ENCODE assay signal across 8 cellular contexts in genomic region chr2:9555338-9556120, GRCh38. TPM values are rescaled to one million over a fixed set of nuclear protein-coding genes. Genes with fewer than 3 reads are reported as not detected.
DNase-seq lines count a peak whose midpoint lies in the region; ATAC-seq and TF ChIP-seq lines count a peak whose summit lies in the region.

ADAM17 (minus strand) TSS chr2:9555830; CDS start chr2:9555605, 225 bp downstream.

- H3K36me3 ChIP-seq in liver (ENCODE audit: control insufficient read depth in 4 of 4, insufficient read depth in 3 of 4, low read depth in 1 of 4, low read length in 3 of 4), result peaks cover 0 to 2% (median 0%) of the 10 kb centered on the region in 4 donors

- peak within 1 kb of the TSS; percentile 81 to 92 for H3K9ac ChIP-seq in liver (ENCODE audit: low read depth in 1 of 2, low read length in 2 of 2)

- H3K36me3 Mint-ChIP-seq in dendritic cell treated with granulocyte-macrophage colony-stimulating factor and Interleukin-4, amounts not matched to agents 40 ng/mL and 50 ng/mL, for 4 days (ENCODE audit: low read depth), result peaks cover 31% of the 10 kb centered on the region

- peak; percentile 35 to 40 for TF ChIP-seq RAD21 in liver (IDR thresholded peaks at IDR 0.05)

- H3K27me3 ChIP-seq in liver (ENCODE audit: control insufficient read depth in 4 of 4, insufficient read depth in 4 of 4, low read length in 3 of 4), result no peaks in the 10 kb centered on the region

- TF ChIP-seq CTCF in C4-2B (conservative IDR thresholded peaks at IDR 0.05) (peak; percentile 64), liver (IDR thresholded peaks at IDR 0.05; ENCODE audit: low read depth, low read length, missing input control) (peak; percentile 42)

- H3K4me1 ChIP-seq in liver (ENCODE audit: control insufficient read depth in 4 of 4, insufficient read depth in 4 of 4, low read length in 3 of 4), result peaks cover 4 to 25% (median 15%) of the 10 kb centered on the region in 4 donors

- peak; percentile 81 for DNase-seq in NCI-H526 treated with DMSO at 0.1 percent for 48 hours (lab: John Stamatoyannopoulos, UW)
- DNase-seq in activated CD4-positive, alpha-beta T cell treated with anti-CD3 and anti-CD28 coated beads, Interleukin-2, amount 50 U/mL, for 24 hours (ENCODE audit: low read depth in 1 of 2, low spot score in 1 of 2), result peak; percentile 66 to 77
- DNase-seq in stimulated activated CD4-positive, alpha-beta T cell treated with anti-CD3 and anti-CD28 coated beads, Interleukin-4, amount 100 ng/mL, for 24 hours, result peak; percentile 83

- H3K9me3 ChIP-seq in liver (ENCODE audit: control insufficient read depth in 4 of 4, low read length in 3 of 4), result no peaks in the 10 kb centered on the region

- H3K4me3 Mint-ChIP-seq in dendritic cell treated with granulocyte-macrophage colony-stimulating factor and Interleukin-4, amounts not matched to agents 40 ng/mL and 50 ng/mL, for 4 days, result peak within 1 kb of the TSS; percentile 95

- H3K27me3 Mint-ChIP-seq in dendritic cell treated with granulocyte-macrophage colony-stimulating factor and Interleukin-4, amounts not matched to agents 40 ng/mL and 50 ng/mL, for 4 days, result no peaks in the 10 kb centered on the region

- ATAC-seq in GM19328 (IDR thresholded peaks at IDR 0.05; ENCODE audit: unreplicated experiment), result peak; percentile 89
- peak; percentile 82 for ATAC-seq in HG03520 (IDR thresholded peaks at IDR 0.05; ENCODE audit: unreplicated experiment)

- intact Hi-C loops in dendritic cell treated with granulocyte-macrophage colony-stimulating factor and Interleukin-4, amounts not matched to agents 40 ng/mL and 50 ng/mL, for 4 days (cut with micrococcal nuclease), result loop anchor here (5.0 kb wide), 1 partner anchor 72 kb away; no protein-coding TSS in a partner anchor

- H3K27ac Mint-ChIP-seq in dendritic cell treated with granulocyte-macrophage colony-stimulating factor and Interleukin-4, amounts not matched to agents 40 ng/mL and 50 ng/mL, for 4 days, result peak within 1 kb of the TSS; percentile 95

- H3K4me1 Mint-ChIP-seq in dendritic cell treated with granulocyte-macrophage colony-stimulating factor and Interleukin-4, amounts not matched to agents 40 ng/mL and 50 ng/mL, for 4 days (ENCODE audit: low read depth), result peaks cover 32% of the 10 kb centered on the region

- H3K9me3 Mint-ChIP-seq in dendritic cell treated with granulocyte-macrophage colony-stimulating factor and Interleukin-4, amounts not matched to agents 40 ng/mL and 50 ng/mL, for 4 days, result no peaks in the 10 kb centered on the region

- under 1% methylated on average over 73 of the region's 73 CpGs for WGBS in liver

- H3K27ac ChIP-seq in C4-2B, result peak within 1 kb of the TSS; percentile 97
- peak within 1 kb of the TSS; percentile 97 for H3K27ac ChIP-seq in liver (ENCODE audit: low read depth in 1 of 2, low read length in 2 of 2)

- peak within 1 kb of the TSS; percentile 67 to 98 (median 96) for H3K4me3 ChIP-seq in liver (ENCODE audit: low read depth in 1 of 3, low read length in 3 of 3)

TF ChIP-seq in liver, 16 proteins besides CTCF, POLR2A, EP300 and RAD21:
- TF ChIP-seq SP1 (IDR thresholded peaks at IDR 0.05) (peak; percentile 72), NR2F2 (IDR thresholded peaks at IDR 0.05) (peak; percentile 17), YY1 (IDR thresholded peaks at IDR 0.05) (peak; percentile 37), REST (IDR thresholded peaks at IDR 0.05) (peak; percentile 82), HNF4A (conservative IDR thresholded peaks at IDR 0.05) (peak; percentile 49 to 63), FOXA2 (IDR thresholded peaks at IDR 0.05) (no peak), RXRA (IDR thresholded peaks at IDR 0.05) (peak; percentile 83 to 90), HNF4G (IDR thresholded peaks at IDR 0.05) (no peak), FOXA1 (IDR thresholded peaks at IDR 0.05) (no peak), ATF3 (IDR thresholded peaks at IDR 0.05) (no peak), JUND (IDR thresholded peaks at IDR 0.05) (no peak), EGR1 (IDR thresholded peaks at IDR 0.05; ENCODE audit: low read depth in 2 of 2) (peak; percentile 65 to 67), MAX (IDR thresholded peaks at IDR 0.05) (peak; percentile 39), GABPA (IDR thresholded peaks at IDR 0.05 in 1 of 2, conservative IDR thresholded peaks at IDR 0.05 in 1 of 2) (peak; percentile 85 to 92), TAF1 (conservative IDR thresholded peaks at IDR 0.05) (peak; percentile 58), ZBTB33 (IDR thresholded peaks at IDR 0.05) (peak; percentile 32)

RNA-seq across cellular contexts. Expression of gene ADAM17, which starts in this region (rescaled TPM):
- total RNA-seq in liver, result 10 to 100 TPM; 12.6 to 14.1 TPM
- 1 to 10 TPM; 3.3 TPM for polyA plus RNA-seq in liver

Comparison
In these comparisons a context has a peak if more than half of its experiments do, and no peak if none do; other contexts are left out.
1. Peak in every context shown above with its lines: DNase-seq, ATAC-seq, H3K4me3 ChIP-seq and H3K27ac ChIP-seq.